In genomic region chr19:11027381-11027780, GRCh38 we compare ENCODE assay signal across 26 cellular contexts.
"Had no signal": no experiment of that assay in that cellular context is flagged by ENCODE, and none has a peak within 500 bp of the region (broad histone marks: within the 10 kb centered on the region; RNA-seq: fewer than 3 reads in every experiment).

No MANE protein-coding gene starts in this region.

- H3K4me1 Mint-ChIP-seq: activated T-helper 17 cell treated with anti-CD3 and anti-CD28 coated beads, Interleukin-2, amount 50 U/mL, for 72 hours; central memory CD8-positive, alpha-beta T cell; WTC11 had no signal

- H3K9me3 Mint-ChIP-seq: activated CD8-positive, alpha-beta T cell treated with anti-CD3 and anti-CD28 coated beads for 36 hours; activated T-cell treated with anti-CD3 and anti-CD28 coated beads, Interleukin-2, amount 50 U/mL, for 4 hours; activated T-helper 17 cell treated with anti-CD3 and anti-CD28 coated beads, Interleukin-2, amount 50 U/mL, for 72 hours; central memory CD8-positive, alpha-beta T cell; dendritic cell treated with granulocyte-macrophage colony-stimulating factor and Interleukin-4, amounts not matched to agents 40 ng/mL and 50 ng/mL, for 4 days; effector memory CD8-positive, alpha-beta T cell; WTC11 had no signal

- H3K4me3 ChIP-seq: coronary artery, esophagus squamous epithelium had no signal

- H3K27me3 Mint-ChIP-seq: activated CD8-positive, alpha-beta T cell treated with anti-CD3 and anti-CD28 coated beads for 36 hours; activated naive CD8-positive, alpha-beta T cell; activated T-helper 17 cell treated with anti-CD3 and anti-CD28 coated beads, Interleukin-2, amount 50 U/mL, for 72 hours; central memory CD8-positive, alpha-beta T cell; dendritic cell treated with granulocyte-macrophage colony-stimulating factor and Interleukin-4, amounts not matched to agents 40 ng/mL and 50 ng/mL, for 4 days; effector memory CD8-positive, alpha-beta T cell had no signal

- H3K9me3 ChIP-seq: esophagus squamous epithelium had no signal

- H3K4me3 Mint-ChIP-seq: activated CD8-positive, alpha-beta T cell treated with anti-CD3 and anti-CD28 coated beads for 36 hours; activated naive CD8-positive, alpha-beta T cell; activated T-cell treated with anti-CD3 and anti-CD28 coated beads, Interleukin-2, amount 50 U/mL, for 4 hours; activated T-helper 17 cell treated with anti-CD3 and anti-CD28 coated beads, Interleukin-2, amount 50 U/mL, for 72 hours; central memory CD8-positive, alpha-beta T cell; dendritic cell treated with granulocyte-macrophage colony-stimulating factor and Interleukin-4, amounts not matched to agents 40 ng/mL and 50 ng/mL, for 4 days; effector memory CD8-positive, alpha-beta T cell; WTC11 had no signal

- H3K4me1 ChIP-seq: esophagus squamous epithelium had no signal

- H3K27ac Mint-ChIP-seq: activated CD8-positive, alpha-beta T cell treated with anti-CD3 and anti-CD28 coated beads for 36 hours; activated naive CD8-positive, alpha-beta T cell; activated T-helper 17 cell treated with anti-CD3 and anti-CD28 coated beads, Interleukin-2, amount 50 U/mL, for 72 hours; dendritic cell treated with granulocyte-macrophage colony-stimulating factor and Interleukin-4, amounts not matched to agents 40 ng/mL and 50 ng/mL, for 4 days; WTC11 had no signal

- H3K27me3 ChIP-seq: brain microvascular endothelial cell, esophagus squamous epithelium had no signal

- DNase-seq: activated CD4-positive, alpha-beta T cell treated with anti-CD3 and anti-CD28 coated beads for 1 hour; activated CD4-positive, alpha-beta T cell treated with anti-CD3 and anti-CD28 coated beads for 4 hours; activated CD4-positive, alpha-beta T cell treated with anti-CD3 and anti-CD28 coated beads, Interleukin-2, amount 50 U/mL, for 1 hour; activated CD4-positive, alpha-beta T cell treated with anti-CD3 and anti-CD28 coated beads, Interleukin-2, amount 50 U/mL, for 48 hours; activated CD8-positive, alpha-beta memory T cell treated with anti-CD3 and anti-CD28 coated beads for 24 hours; activated CD8-positive, alpha-beta T cell treated with anti-CD3 and anti-CD28 coated beads for 36 hours; activated effector memory CD4-positive, alpha-beta T cell treated with Interleukin-2 at 50 U/mL for 16 hours; activated gamma-delta T cell treated with Interleukin-2 at 50 U/mL for 16 hours; activated naive CD4-positive, alpha-beta T cell treated with anti-CD3 and anti-CD28 coated beads, Interleukin-2, amount 50 U/mL, for 16 hours; activated naive CD4-positive, alpha-beta T cell treated with Interleukin-2 at 50 U/mL for 16 hours; activated T-cell treated with anti-CD3 and anti-CD28 coated beads, Interleukin-2, amount 50 U/mL, for 4 hours; amniotic stem cell; anterior cingulate cortex; brain microvascular endothelial cell; effector CD4-positive, alpha-beta T cell; effector memory CD8-positive, alpha-beta T cell; esophagus squamous epithelium; T-helper 2 cell had no signal

- H3K27ac ChIP-seq: brain microvascular endothelial cell, coronary artery, epithelial cell of prostate, esophagus squamous epithelium, VCaP had no signal
